15 cellular contexts compared by ENCODE assay signal in the genomic region with DNA sequence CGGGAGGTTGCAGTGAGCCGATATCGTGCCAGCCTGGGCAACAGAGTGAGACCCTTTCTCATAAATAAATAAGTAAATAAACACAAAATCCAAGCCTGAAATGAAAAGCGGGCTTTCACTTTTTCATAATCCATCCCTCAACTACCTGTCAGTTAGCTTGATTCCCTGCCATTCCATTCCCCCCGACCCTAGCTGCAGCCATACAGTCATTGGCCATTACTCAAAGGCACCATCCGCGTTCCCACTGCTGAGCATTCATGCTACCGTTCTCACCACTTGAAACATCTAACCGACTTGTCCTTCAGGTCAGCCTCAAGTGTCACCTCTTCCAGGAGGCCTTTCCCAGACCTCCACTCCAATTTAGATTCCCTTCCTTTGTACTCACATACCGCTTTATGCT. TPM values are rescaled to one million over a fixed set of nuclear protein-coding genes. Genes with fewer than 3 reads are reported as not detected.
DNase-seq lines count a peak whose midpoint lies in the region; ATAC-seq and TF ChIP-seq lines count a peak whose summit lies in the region.
"Had no signal": no experiment of that assay in that cellular context is flagged by ENCODE, and none has a peak within 500 bp of the region (broad histone marks: within the 10 kb centered on the region; RNA-seq: fewer than 3 reads in every experiment).

No MANE protein-coding gene starts in this region.

- TF ChIP-seq CTCF in Calu3 (IDR thresholded peaks at IDR 0.05; ENCODE audit: unreplicated experiment) (no peak), natural killer cell (IDR thresholded peaks at IDR 0.05) (no peak), upper lobe of right lung (IDR thresholded peaks at IDR 0.05) (no peak)

- intact Hi-C loops in Calu3 (cut with micrococcal nuclease; ENCODE audit: unreplicated experiment) (no loop called here), natural killer cell (cut with micrococcal nuclease) (loop anchor here (1.0 kb wide), 1 partner anchor 416 kb away; no protein-coding TSS in a partner anchor), upper lobe of right lung (cut with DNase I) (no loop called here)
- intact Hi-C loops in activated T-helper 2 cell treated with anti-CD3 and anti-CD28 coated beads, Interferon-gamma antibody, Interleukin-2, Interleukin-4, amounts not matched to agents 10 μg/mL and 5 μg/mL and 100 μg/mL, durations not matched to agents 14 hours and 24 hours and 36 hours (cut with micrococcal nuclease): loop anchor here (2.0 kb wide), 3 partner anchors 61 to 417 kb away; a partner anchor contains a TSS

- BruUV-seq in Calu3 (replicated peaks; lab: Mats Ljungman, UMichigan): no TSS peak

- DNase-seq in T-helper 1 cell (no peak), Calu3 (no peak), natural killer cell (no peak), upper lobe of right lung (no peak), KG1 (lab: John Stamatoyannopoulos, UW) (no peak), NCI-H1092 (lab: John Stamatoyannopoulos, UW) (no peak)
- no peak for DNase-seq in activated T-helper 2 cell treated with anti-CD3 and anti-CD28 coated beads, Interferon-gamma antibody, Interleukin-2, Interleukin-4, amounts not matched to agents 10 μg/mL and 5 μg/mL and 100 μg/mL, durations not matched to agents 14 hours and 24 hours and 36 hours (ENCODE audit: low spot score)
- DNase-seq: 8988T; activated CD8-positive, alpha-beta memory T cell treated with anti-CD3 and anti-CD28 coated beads, Interleukin-2, amount 50 U/mL, for 4 hours; aorta; cortex of kidney; heart left ventricle; NCI-H345; stimulated activated CD4-positive, alpha-beta T cell treated with anti-CD3 and anti-CD28 coated beads, Interleukin-12 subunit alpha, Interleukin-12 subunit beta, amount 100 ng/mL, for 4 hours had no signal

- H3K27ac Mint-ChIP-seq in T-helper 1 cell treated with Interleukin-12 subunit alpha and Interleukin-12 subunit beta and Interleukin-4 antibody, amounts not matched to agents 30 μg/mL and 1 μg/mL, for 36 hours: no peak overlapping the region
- H3K27ac Mint-ChIP-seq in Calu3 (ENCODE audit: unreplicated experiment) (no peak overlapping the region), natural killer cell (peak overlapping the region in 1 of 2 donors; percentile 24)
- no peak overlapping the region for H3K27ac Mint-ChIP-seq in activated T-helper 2 cell treated with anti-CD3 and anti-CD28 coated beads, Interferon-gamma antibody, Interleukin-2, Interleukin-4, amounts not matched to agents 10 μg/mL and 5 μg/mL and 100 μg/mL, durations not matched to agents 14 hours and 24 hours and 36 hours

- peaks cover 5% of the 10 kb centered on the region for H3K36me3 Mint-ChIP-seq in T-helper 1 cell treated with Interleukin-12 subunit alpha and Interleukin-12 subunit beta and Interleukin-4 antibody, amounts not matched to agents 30 μg/mL and 1 μg/mL, for 36 hours (ENCODE audit: low read depth)
- H3K36me3 Mint-ChIP-seq in Calu3 (ENCODE audit: insufficient read depth, unreplicated experiment): peaks cover 19% of the 10 kb centered on the region
- H3K36me3 Mint-ChIP-seq in activated T-helper 2 cell treated with anti-CD3 and anti-CD28 coated beads, Interferon-gamma antibody, Interleukin-2, Interleukin-4, amounts not matched to agents 10 μg/mL and 5 μg/mL and 100 μg/mL, durations not matched to agents 14 hours and 24 hours and 36 hours (ENCODE audit: low read depth): peaks cover 8% of the 10 kb centered on the region
- no peaks in the 10 kb centered on the region for H3K36me3 Mint-ChIP-seq in natural killer cell

- H3K4me1 ChIP-seq in upper lobe of right lung: peaks cover 19% of the 10 kb centered on the region

- no peaks in the 10 kb centered on the region for H3K9me3 ChIP-seq in upper lobe of right lung
- H3K9me3 ChIP-seq: heart left ventricle had no signal

- peaks cover 5% of the 10 kb centered on the region for H3K36me3 ChIP-seq in upper lobe of right lung

- no peaks in the 10 kb centered on the region for H3K27me3 ChIP-seq in upper lobe of right lung
- H3K27me3 ChIP-seq: heart left ventricle had no signal

- no peaks in the 10 kb centered on the region for H3K9me3 Mint-ChIP-seq in T-helper 1 cell treated with Interleukin-12 subunit alpha and Interleukin-12 subunit beta and Interleukin-4 antibody, amounts not matched to agents 30 μg/mL and 1 μg/mL, for 36 hours
- H3K9me3 Mint-ChIP-seq in Calu3 (ENCODE audit: low read depth, unreplicated experiment): no peaks in the 10 kb centered on the region
- no peaks in the 10 kb centered on the region for H3K9me3 Mint-ChIP-seq in activated T-helper 2 cell treated with anti-CD3 and anti-CD28 coated beads, Interferon-gamma antibody, Interleukin-2, Interleukin-4, amounts not matched to agents 10 μg/mL and 5 μg/mL and 100 μg/mL, durations not matched to agents 14 hours and 24 hours and 36 hours
- H3K9me3 Mint-ChIP-seq in natural killer cell: no peaks in the 10 kb centered on the region

- H3K4me1 Mint-ChIP-seq in T-helper 1 cell treated with Interleukin-12 subunit alpha and Interleukin-12 subunit beta and Interleukin-4 antibody, amounts not matched to agents 30 μg/mL and 1 μg/mL, for 36 hours (ENCODE audit: low read depth): peaks cover 29% of the 10 kb centered on the region
- H3K4me1 Mint-ChIP-seq in Calu3 (ENCODE audit: low read depth, unreplicated experiment): peaks cover 14% of the 10 kb centered on the region
- H3K4me1 Mint-ChIP-seq in activated T-helper 2 cell treated with anti-CD3 and anti-CD28 coated beads, Interferon-gamma antibody, Interleukin-2, Interleukin-4, amounts not matched to agents 10 μg/mL and 5 μg/mL and 100 μg/mL, durations not matched to agents 14 hours and 24 hours and 36 hours (ENCODE audit: low read depth): peaks cover 24% of the 10 kb centered on the region
- H3K4me1 Mint-ChIP-seq in natural killer cell: peaks cover 31 to 33% of the 10 kb centered on the region in 2 donors

- no peak overlapping the region for H3K4me3 ChIP-seq in upper lobe of right lung

- H3K27ac ChIP-seq in upper lobe of right lung: no peak overlapping the region

- H3K27me3 Mint-ChIP-seq in T-helper 1 cell treated with Interleukin-12 subunit alpha and Interleukin-12 subunit beta and Interleukin-4 antibody, amounts not matched to agents 30 μg/mL and 1 μg/mL, for 36 hours (ENCODE audit: low read depth): no peaks in the 10 kb centered on the region
- H3K27me3 Mint-ChIP-seq in Calu3 (ENCODE audit: unreplicated experiment): peaks cover 27% of the 10 kb centered on the region
- peaks cover 5% of the 10 kb centered on the region for H3K27me3 Mint-ChIP-seq in activated T-helper 2 cell treated with anti-CD3 and anti-CD28 coated beads, Interferon-gamma antibody, Interleukin-2, Interleukin-4, amounts not matched to agents 10 μg/mL and 5 μg/mL and 100 μg/mL, durations not matched to agents 14 hours and 24 hours and 36 hours (ENCODE audit: low read depth)
- peaks cover 8 to 12% of the 10 kb centered on the region in 2 donors for H3K27me3 Mint-ChIP-seq in natural killer cell (ENCODE audit: low read depth in 2 of 2)

- ATAC-seq in natural killer cell (no peak), upper lobe of right lung (no peak)

- H3K4me3 Mint-ChIP-seq in T-helper 1 cell treated with Interleukin-12 subunit alpha and Interleukin-12 subunit beta and Interleukin-4 antibody, amounts not matched to agents 30 μg/mL and 1 μg/mL, for 36 hours: peak overlapping the region; percentile 41
- H3K4me3 Mint-ChIP-seq in Calu3 (ENCODE audit: low read depth, unreplicated experiment): peak overlapping the region; percentile 4
- peak overlapping the region; percentile 34 for H3K4me3 Mint-ChIP-seq in activated T-helper 2 cell treated with anti-CD3 and anti-CD28 coated beads, Interferon-gamma antibody, Interleukin-2, Interleukin-4, amounts not matched to agents 10 μg/mL and 5 μg/mL and 100 μg/mL, durations not matched to agents 14 hours and 24 hours and 36 hours (ENCODE audit: low read depth)
- peak overlapping the region; percentile 78 for H3K4me3 Mint-ChIP-seq in natural killer cell

- CTCF ChIA-PET in Calu3 (lab: Charles Lee): interaction anchor here (2.0 kb wide), 1 partner anchor 10 kb away, joined by 14 read pairs; no protein-coding TSS in a partner anchor

RNA-seq across cellular contexts. Expression of a gene that starts 1.1 kb away (rescaled TPM):
- 80.4 and 84.3 TPM in 2 replicates for total RNA-seq in Calu3 (2022)
- 74.9 and 81.7 TPM in 2 replicates for total RNA-seq in activated T-helper 2 cell treated with anti-CD3 and anti-CD28 coated beads, Interferon-gamma antibody, Interleukin-2, Interleukin-4, amounts not matched to agents 10 μg/mL and 5 μg/mL and 100 μg/mL, durations not matched to agents 14 hours and 24 hours and 36 hours
- 10 to 100 TPM; 35.1 to 47.1 (median 37.7) TPM for total RNA-seq in natural killer cell
- 44.8 TPM for total RNA-seq in upper lobe of right lung

Comparison
In these comparisons a context has a peak if more than half of its experiments do, and no peak if none do; other contexts are left out.
1. H3K4me3 Mint-ChIP-seq: peak in every context shown above with its lines; median percentile 78 in natural killer cell; 41 in T-helper 1 cell treated with Interleukin-12 subunit alpha and Interleukin-12 subunit beta and Interleukin-4 antibody, amounts not matched to agents 30 μg/mL and 1 μg/mL, for 36 hours; 34 in activated T-helper 2 cell treated with anti-CD3 and anti-CD28 coated beads, Interferon-gamma antibody, Interleukin-2, Interleukin-4, amounts not matched to agents 10 μg/mL and 5 μg/mL and 100 μg/mL, durations not matched to agents 14 hours and 24 hours and 36 hours; 4 in Calu3.
2. intact Hi-C loops: an anchor here in activated T-helper 2 cell treated with anti-CD3 and anti-CD28 coated beads, Interferon-gamma antibody, Interleukin-2, Interleukin-4, amounts not matched to agents 10 μg/mL and 5 μg/mL and 100 μg/mL, durations not matched to agents 14 hours and 24 hours and 36 hours (2.0 kb wide) and natural killer cell (1.0 kb wide); none called in Calu3 and upper lobe of right lung.